ENCODE assay signal across 8 cellular contexts in genomic region chr3:57434041-57434440, GRCh38.
DNase-seq lines count a peak whose midpoint lies in the region; ATAC-seq and TF ChIP-seq lines count a peak whose summit lies in the region.

No MANE protein-coding gene starts in this region.

- H3K4me1 ChIP-seq in DND-41 (ENCODE audit: insufficient read depth, low read length) (no peaks in the 10 kb centered on the region), Loucy (ENCODE audit: insufficient read depth, low read length, poor library complexity, severe bottlenecking) (no peaks in the 10 kb centered on the region), mesendoderm (ENCODE audit: control insufficient read depth, low read depth, low read length) (no peaks in the 10 kb centered on the region), gastroesophageal sphincter (no peaks in the 10 kb centered on the region)

- no peak for TF ChIP-seq EP300 in gastroesophageal sphincter (IDR thresholded peaks at IDR 0.05)

- H3K23ac ChIP-seq in mesendoderm (ENCODE audit: low read length), result no peak overlapping the region

- H3K9me2 ChIP-seq in Loucy (replicated peaks; ENCODE audit: low read depth, low read length), result no peaks in the 10 kb centered on the region

- no peak overlapping the region for H3K4me3 ChIP-seq in DND-41 (ENCODE audit: low read depth in 1 of 2, low read length in 2 of 2)
- H3K4me3 ChIP-seq in Loucy (ENCODE audit: low read length, poor library complexity, severe bottlenecking), result no peak overlapping the region
- H3K4me3 ChIP-seq in astrocyte of the cerebellum (ENCODE audit: low read depth, low read length), result no peak overlapping the region
- H3K4me3 ChIP-seq in mesendoderm (ENCODE audit: low read length), result no peak overlapping the region
- H3K4me3 ChIP-seq in gastroesophageal sphincter, result no peak overlapping the region

- no peak overlapping the region for H3K18ac ChIP-seq in mesendoderm (ENCODE audit: low read length)

- H4K8ac ChIP-seq in mesendoderm (ENCODE audit: low read depth, low read length), result no peak overlapping the region

- H3K36me3 ChIP-seq in DND-41 (ENCODE audit: insufficient read depth, low read length), result no peaks in the 10 kb centered on the region
- no peaks in the 10 kb centered on the region for H3K36me3 ChIP-seq in Loucy (ENCODE audit: insufficient read depth, low read length)
- no peaks in the 10 kb centered on the region for H3K36me3 ChIP-seq in mesendoderm (ENCODE audit: control insufficient read depth, insufficient read depth, low read length)
- H3K36me3 ChIP-seq in gastroesophageal sphincter, result no peaks in the 10 kb centered on the region

- in situ Hi-C loops in astrocyte of the cerebellum (cut with HindIII; ENCODE audit: low sequenced_read_pairs), result no loop called here

- no peak overlapping the region for H3K27ac ChIP-seq in DND-41 (ENCODE audit: low read length)
- H3K27ac ChIP-seq in mesendoderm (ENCODE audit: low read depth, low read length), result no peak overlapping the region
- no peak overlapping the region for H3K27ac ChIP-seq in gastroesophageal sphincter

- H2BK120ac ChIP-seq in mesendoderm (ENCODE audit: low read depth, low read length), result no peak overlapping the region

- H3K9me3 ChIP-seq in DND-41 (ENCODE audit: insufficient read depth, low read length, severe bottlenecking) (no peaks in the 10 kb centered on the region), Loucy (ENCODE audit: insufficient read depth, low read depth, low read length) (no peaks in the 10 kb centered on the region), gastroesophageal sphincter (no peaks in the 10 kb centered on the region)

- ATAC-seq in DND-41 (ENCODE audit: insufficient read depth, low read depth) (no peak; the same call in 2 of the 3 replicates), gastroesophageal sphincter (no peak), GM19324 (IDR thresholded peaks at IDR 0.05; ENCODE audit: low FRiP score, unreplicated experiment) (no peak)

- WGBS in mesendoderm (ENCODE audit: extremely low coverage, insufficient coverage, low lambda C conversion rate), result no CpG with 5 or more reads among the region's 4 CpGs
- 27 to 49% methylated on average over 4 of the region's 4 CpGs for WGBS in gastroesophageal sphincter (ENCODE audit: low coverage in 1 of 2), 2 donors

- TF ChIP-seq POLR2A in gastroesophageal sphincter (IDR thresholded peaks at IDR 0.05), result no peak

- H3K79me2 ChIP-seq in DND-41 (ENCODE audit: insufficient read depth, low read length) (no peaks in the 10 kb centered on the region), Loucy (ENCODE audit: insufficient read depth, low read length) (no peaks in the 10 kb centered on the region), mesendoderm (ENCODE audit: control insufficient read depth, insufficient read depth, low read length) (no peaks in the 10 kb centered on the region)

- H4K20me1 ChIP-seq in DND-41 (ENCODE audit: insufficient read depth, low read length) (no peaks in the 10 kb centered on the region), Loucy (ENCODE audit: insufficient read depth, low read length, poor library complexity, severe bottlenecking) (no peaks in the 10 kb centered on the region)

- no peak overlapping the region for H4K5ac ChIP-seq in mesendoderm (ENCODE audit: low read length)

- peak; percentile 52 for TF ChIP-seq CTCF in DND-41 (IDR thresholded peaks at IDR 0.05; ENCODE audit: borderline replicate concordance, extremely low read depth, low read length, poor library complexity, severe bottlenecking)
- peak; percentile 63 for TF ChIP-seq CTCF in Loucy (conservative IDR thresholded peaks at IDR 0.05; ENCODE audit: low read length)
- peak; percentile 57 for TF ChIP-seq CTCF in astrocyte of the cerebellum (IDR thresholded peaks at IDR 0.05; ENCODE audit: low read depth, low read length, missing control alignments)
- TF ChIP-seq CTCF in gastroesophageal sphincter (IDR thresholded peaks at IDR 0.05), result peak in 1 of 4 experiments; percentile 17

- no peak overlapping the region for H2BK15ac ChIP-seq in mesendoderm (replicated peaks; ENCODE audit: low read depth)

- no peak overlapping the region for H3K4ac ChIP-seq in mesendoderm (ENCODE audit: low read depth, low read length)

- no peak overlapping the region for H2BK5ac ChIP-seq in mesendoderm (ENCODE audit: low read length)

- H3F3A ChIP-seq in Loucy (ENCODE audit: low read depth), result no peaks in the 10 kb centered on the region

- H2AFZ ChIP-seq in DND-41 (ENCODE audit: low read depth, low read length) (no peak overlapping the region), Loucy (ENCODE audit: low read length) (no peak overlapping the region)

- DNase-seq in DND-41 (no peak), astrocyte of the cerebellum (ENCODE audit: low read depth) (peak; percentile 24), mesendoderm (peak; percentile 60), cortex of kidney (lab: John Stamatoyannopoulos, UW) (no peak)
- DNase-seq in activated T-cell treated with anti-CD3 and anti-CD28 coated beads, Interleukin-2, amount 50 U/mL, for 48 hours, result no peak

- no peaks in the 10 kb centered on the region for H3K79me1 ChIP-seq in mesendoderm (ENCODE audit: low read length)

- no peak overlapping the region for H3K56ac ChIP-seq in mesendoderm (ENCODE audit: low read length)

- H3K9ac ChIP-seq in DND-41 (ENCODE audit: low read depth, low read length) (no peak overlapping the region), Loucy (ENCODE audit: low read depth, low read length, poor library complexity, severe bottlenecking) (no peak overlapping the region), mesendoderm (ENCODE audit: low read length) (no peak overlapping the region)

- H2AK5ac ChIP-seq in mesendoderm (ENCODE audit: low read length), result no peak overlapping the region

- H3K4me2 ChIP-seq in DND-41 (ENCODE audit: insufficient read depth, low read length), result no peak overlapping the region
- H3K4me2 ChIP-seq in Loucy (ENCODE audit: low read depth, low read length, poor library complexity, severe bottlenecking), result no peak overlapping the region
- H3K4me2 ChIP-seq in mesendoderm (ENCODE audit: low read length), result no peak overlapping the region

- H3K27me3 ChIP-seq in DND-41 (ENCODE audit: insufficient read depth, low read length, poor library complexity) (peaks cover 9% of the 10 kb centered on the region), Loucy (ENCODE audit: insufficient read depth, low read length, poor library complexity, severe bottlenecking) (no peaks in the 10 kb centered on the region), mesendoderm (ENCODE audit: insufficient read depth, low read length, poor library complexity) (no peaks in the 10 kb centered on the region), gastroesophageal sphincter (no peaks in the 10 kb centered on the region)

Comparison
In these comparisons a context has a peak if more than half of its experiments do, and no peak if none do; other contexts are left out.
1. DNase-seq: peak in astrocyte of the cerebellum (single experiment) and mesendoderm (single experiment); none in DND-41 (single experiment), activated T-cell treated with anti-CD3 and anti-CD28 coated beads, Interleukin-2, amount 50 U/mL, for 48 hours (0 of 2) and cortex of kidney (single experiment).